28 cellular contexts compared by ENCODE assay signal in the genomic region with DNA sequence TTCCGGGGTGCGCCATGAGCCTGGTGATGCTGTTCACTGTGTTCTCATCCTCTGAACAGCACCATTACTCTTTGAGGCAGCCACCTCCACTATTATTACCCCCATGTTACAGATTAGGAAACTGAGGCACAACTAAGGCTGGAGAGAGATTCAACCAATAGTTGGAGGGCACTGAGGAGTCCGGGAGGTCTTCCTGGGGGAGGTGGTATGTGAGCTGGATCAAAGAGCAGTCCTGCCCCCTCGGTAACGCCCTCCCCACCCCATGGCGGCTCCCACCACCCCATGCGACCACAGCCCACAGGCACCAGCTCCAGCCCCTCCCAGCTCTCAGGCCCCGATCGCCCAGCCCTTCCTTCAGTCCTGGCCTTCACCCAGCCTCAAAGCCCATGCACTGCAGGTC. TPM values are rescaled to one million over a fixed set of nuclear protein-coding genes. Genes with fewer than 3 reads are reported as not detected.
DNase-seq lines count a peak whose midpoint lies in the region; ATAC-seq, FAIRE-seq and TF ChIP-seq lines count a peak whose summit lies in the region.
"Had no signal": no experiment of that assay in that cellular context is flagged by ENCODE, and none has a peak within 500 bp of the region (broad histone marks: within the 10 kb centered on the region; RNA-seq: fewer than 3 reads in every experiment).

No MANE protein-coding gene starts in this region.

- no peaks in the 10 kb centered on the region for H3K79me1 ChIP-seq in neuronal stem cell (ENCODE audit: low read depth, low read length)

- H3K4me1 ChIP-seq in A549 (peaks cover 13% of the 10 kb centered on the region), HepG2 (ENCODE audit: insufficient read depth, low read length) (peaks cover 57% of the 10 kb centered on the region), neuronal stem cell (ENCODE audit: control insufficient read depth in 2 of 2, insufficient read depth in 1 of 2, low read depth in 1 of 2, low read length in 2 of 2) (peaks cover 0 to 3% of the 10 kb centered on the region in 2 donors), tibial artery (no peaks in the 10 kb centered on the region)
- H3K4me1 ChIP-seq: BE2C had no signal

- BruUV-seq in HepG2 (replicated peaks; lab: Mats Ljungman, UMichigan): no TSS peak

- no peaks in the 10 kb centered on the region for H3K9me3 Mint-ChIP-seq in WTC11
- H3K9me3 Mint-ChIP-seq in glutamatergic neuron (ENCODE audit: unreplicated experiment): peaks cover 5% of the 10 kb centered on the region
- H3K9me3 Mint-ChIP-seq: CD4-positive, alpha-beta T cell; CD8-positive, alpha-beta memory T cell had no signal

- in situ Hi-C loops in HepG2 (cut with HindIII; ENCODE audit: extremely low pct_ligation_motif_present, low pct_unique_long_range_greater_than_20kb): no loop called here

- H3K4me1 Mint-ChIP-seq in WTC11 (peaks cover 40% of the 10 kb centered on the region), glutamatergic neuron (ENCODE audit: low read depth, unreplicated experiment) (peaks cover 9% of the 10 kb centered on the region)
- H3K4me1 Mint-ChIP-seq: CD8-positive, alpha-beta memory T cell had no signal

- H3K36me3 ChIP-seq in HepG2 (replicated peaks in 1 of 2; ENCODE audit: control insufficient read depth in 1 of 2, insufficient read depth in 2 of 2, low read length in 2 of 2): peaks cover 9 to 43% of the 10 kb centered on the region in 2 experiments; a peak in 4 of 5 replicates
- no peaks in the 10 kb centered on the region for H3K36me3 ChIP-seq in neuronal stem cell (replicated peaks in 1 of 2; ENCODE audit: control insufficient read depth in 2 of 2, insufficient read depth in 2 of 2, low read length in 2 of 2)
- peaks cover 0 to 4% (median 0%) of the 10 kb centered on the region in 3 donors for H3K36me3 ChIP-seq in tibial artery

- CTCF ChIA-PET in A549 (lab: Yijun Ruan, JAX): interaction anchor here (0.9 to 1.8 kb wide), 4 partner anchors 16 to 52 kb away, joined by 3 to 4 read pairs (median 3); no protein-coding TSS in a partner anchor
- CTCF ChIA-PET in WTC11 (lab: Charles Lee): interaction anchor here (1.0 kb wide), 1 partner anchor 87 kb away, joined by 5 read pairs; no protein-coding TSS in a partner anchor
- CTCF ChIA-PET in HepG2 (lab: Yijun Ruan, JAX; ENCODE audit: low intra/inter-chr PET ratio, low total read pairs): no interaction called here

- no peak overlapping the region for H3K4ac ChIP-seq in neuronal stem cell (ENCODE audit: low read length)

- no peak for FAIRE-seq in A549 (lab: Jason Lieb, UNC)
- FAIRE-seq in HepG2 (lab: Jason Lieb, UNC): no peak
- FAIRE-seq: A204.1, D721Med, GM12878, GM19239, H1 had no signal

- H2BK120ac ChIP-seq in neuronal stem cell (ENCODE audit: low read depth, low read length): no peak overlapping the region

- H3K27me3 ChIP-seq in HepG2 (ENCODE audit: control insufficient read depth in 1 of 2, insufficient read depth in 2 of 2, low read length in 2 of 2) (no peaks in the 10 kb centered on the region), neuronal stem cell (ENCODE audit: control insufficient read depth in 3 of 3, insufficient read depth in 3 of 3, low read depth in 1 of 3, low read length in 3 of 3) (no peaks in the 10 kb centered on the region), tibial artery (no peaks in the 10 kb centered on the region)
- H3K27me3 ChIP-seq: BE2C; BLaER1 treated with 17β-estradiol and CSF1 and Interleukin-3, amounts not matched to agents 10 nM and 100 nM had no signal

- DNase-seq in A549 (ENCODE audit: low read depth in 1 of 2, low spot score in 1 of 2) (no peak), WTC11 (ENCODE audit: low spot score) (no peak), HepG2 (ENCODE audit: low spot score) (no peak), neuronal stem cell (ENCODE audit: low spot score) (no peak), tibial artery (no peak), glutamatergic neuron (no peak)
- DNase-seq in stimulated activated CD4-positive, alpha-beta T cell treated with anti-CD3 and anti-CD28 coated beads, Interleukin-4, amount 100 ng/mL, for 1 hour: no peak
- DNase-seq: ACHN; AML-193; BE2C; CD4-positive, alpha-beta T cell; CD8-positive, alpha-beta memory T cell; DMS 273 treated with DMSO at 0.1 percent for 48 hours; DMS79; EL; GDM1; GM23248; H7 had no signal

- H4K91ac ChIP-seq in neuronal stem cell (ENCODE audit: low read depth, low read length, poor library complexity): no peak overlapping the region

- H3K79me2 ChIP-seq in HepG2 (ENCODE audit: insufficient read depth, low read length): peaks cover 64% of the 10 kb centered on the region

- no peak overlapping the region for H4K8ac ChIP-seq in neuronal stem cell (ENCODE audit: low read depth, low read length)

- H2AK5ac ChIP-seq in neuronal stem cell (ENCODE audit: low read depth, low read length): no peak overlapping the region

- no peaks in the 10 kb centered on the region for H4K20me1 ChIP-seq in HepG2 (ENCODE audit: insufficient read depth, low read length)

- no peak overlapping the region for H2BK5ac ChIP-seq in neuronal stem cell (ENCODE audit: low read length)

- no peak overlapping the region for H3K4me3 ChIP-seq in A549
- H3K4me3 ChIP-seq in HepG2 (replicated peaks in 1 of 3; ENCODE audit: insufficient read depth in 1 of 3, low read depth in 2 of 3, low read length in 3 of 3): no peak overlapping the region
- H3K4me3 ChIP-seq in neuronal stem cell (ENCODE audit: low read length in 2 of 2): no peak overlapping the region
- H3K4me3 ChIP-seq in tibial artery: no peak overlapping the region
- H3K4me3 ChIP-seq: BLaER1 treated with 17β-estradiol and CSF1 and Interleukin-3, amounts not matched to agents 10 nM and 100 nM; GM12878; GM23248 had no signal

- H3K4me3 Mint-ChIP-seq in WTC11 (no peak overlapping the region), glutamatergic neuron (ENCODE audit: unreplicated experiment) (no peak overlapping the region)
- H3K4me3 Mint-ChIP-seq: CD14-positive monocyte; CD4-positive, alpha-beta T cell; CD8-positive, alpha-beta memory T cell had no signal

- intact Hi-C loops in HepG2 (cut with micrococcal nuclease; ENCODE audit: unreplicated experiment) (loop anchor here (5.0 kb wide), 3 partner anchors 42 to 87 kb away; a partner anchor contains a TSS), tibial artery (cut with DNase I; ENCODE audit: low total_unique reads) (no loop called here)

- TF ChIP-seq CTCF in A549 (IDR thresholded peaks at IDR 0.05) (no peak), WTC11 (IDR thresholded peaks at IDR 0.05) (no peak), HepG2 (CRISPR knock-in tag; IDR thresholded peaks at IDR 0.05) (no peak), tibial artery (IDR thresholded peaks at IDR 0.05) (no peak), glutamatergic neuron (IDR thresholded peaks at IDR 0.05; ENCODE audit: partially characterized antibody, unreplicated experiment) (no peak)

- no peak overlapping the region for H3K23ac ChIP-seq in neuronal stem cell (ENCODE audit: low read depth, low read length, poor library complexity)

- H2AFZ ChIP-seq in HepG2 (ENCODE audit: low read length) (no peak overlapping the region), neuronal stem cell (ENCODE audit: low read length) (no peak overlapping the region)
- H2AFZ ChIP-seq: GM23248 had no signal

- 96% methylated on average over 6 of the region's 9 CpGs for WGBS in A549 (ENCODE audit: missing lambda C conversion rate)
- WGBS in HepG2 (ENCODE audit: low lambda C conversion rate): 96% methylated on average over 9 of the region's 9 CpGs
- no CpG with 5 or more reads among the region's 9 CpGs for WGBS in neuronal stem cell (ENCODE audit: extremely low coverage in 2 of 2, insufficient read length in 2 of 2, insufficient replicate concordance in 1 of 2), 2 donors

- H2BK15ac ChIP-seq in neuronal stem cell (ENCODE audit: low read length): no peak overlapping the region

- H3K4me2 ChIP-seq in A549 (no peak overlapping the region), HepG2 (ENCODE audit: low read depth, low read length) (no peak overlapping the region), neuronal stem cell (ENCODE audit: insufficient read depth, low read length, poor library complexity, severe bottlenecking) (no peak overlapping the region)
- H3K4me2 ChIP-seq: BLaER1 treated with 17β-estradiol and CSF1 and Interleukin-3, amounts not matched to agents 10 nM and 100 nM had no signal

- H3K9me3 ChIP-seq in A549 (no peaks in the 10 kb centered on the region), HepG2 (ENCODE audit: low read length) (no peaks in the 10 kb centered on the region), neuronal stem cell (replicated peaks in 1 of 2; ENCODE audit: control insufficient read depth in 2 of 2, insufficient read depth in 1 of 2, low read depth in 1 of 2, low read length in 2 of 2) (peaks cover 0 to 4% of the 10 kb centered on the region in 2 donors), tibial artery (no peaks in the 10 kb centered on the region)
- H3K9me3 ChIP-seq: BE2C; BLaER1 treated with 17β-estradiol and CSF1 and Interleukin-3, amounts not matched to agents 10 nM and 100 nM had no signal

- H3K27ac ChIP-seq in A549 (no peak overlapping the region), HepG2 (ENCODE audit: extremely low read length, insufficient read depth, low read length) (peak overlapping the region; percentile 72), neuronal stem cell (replicated peaks; ENCODE audit: low read length) (no peak overlapping the region), tibial artery (no peak overlapping the region)
- H3K27ac ChIP-seq: 22Rv1; BLaER1 treated with 17β-estradiol and CSF1 and Interleukin-3, amounts not matched to agents 10 nM and 100 nM; GM23248 had no signal

- peak overlapping the region; percentile 52 for H3K18ac ChIP-seq in neuronal stem cell (ENCODE audit: low read length)

- H3K27ac Mint-ChIP-seq in WTC11 (peak overlapping the region; percentile 84; the same call in 1 of the 2 replicates), glutamatergic neuron (ENCODE audit: unreplicated experiment) (no peak overlapping the region)
- H3K27ac Mint-ChIP-seq: CD4-positive, alpha-beta T cell; CD8-positive, alpha-beta memory T cell had no signal

- TF ChIP-seq POLR2A in A549 (IDR thresholded peaks at IDR 0.05; ENCODE audit: low read length): no peak
- TF ChIP-seq POLR2A in HepG2 (IDR thresholded peaks at IDR 0.05; ENCODE audit: insufficient read depth in 1 of 2, low read depth in 2 of 2, low read length in 2 of 2): no peak

- no peaks in the 10 kb centered on the region for H3K27me3 Mint-ChIP-seq in WTC11 (ENCODE audit: low read depth)
- H3K27me3 Mint-ChIP-seq in glutamatergic neuron (ENCODE audit: unreplicated experiment): no peaks in the 10 kb centered on the region
- H3K27me3 Mint-ChIP-seq: CD4-positive, alpha-beta T cell; CD8-positive, alpha-beta memory T cell had no signal

- H3K36me3 Mint-ChIP-seq in WTC11: peaks cover 6% of the 10 kb centered on the region; the same call in 1 of the 2 replicates
- no peaks in the 10 kb centered on the region for H3K36me3 Mint-ChIP-seq in glutamatergic neuron (ENCODE audit: unreplicated experiment)
- H3K36me3 Mint-ChIP-seq: CD8-positive, alpha-beta memory T cell had no signal

- TF ChIP-seq EP300 in A549 (IDR thresholded peaks at IDR 0.05) (no peak), HepG2 (IDR thresholded peaks at IDR 0.05; ENCODE audit: low read depth in 2 of 2, low read length in 2 of 2) (no peak), HepG2 (CRISPR knock-in tag; IDR thresholded peaks at IDR 0.05; ENCODE audit: borderline replicate concordance) (no peak)

- no peak overlapping the region for H3K14ac ChIP-seq in neuronal stem cell (ENCODE audit: low read length)

- H2BK12ac ChIP-seq in neuronal stem cell (ENCODE audit: low read length): no peak overlapping the region

- H3K9ac ChIP-seq in HepG2 (ENCODE audit: insufficient read depth, low read depth, low read length) (no peak overlapping the region), neuronal stem cell (ENCODE audit: low read depth, low read length, poor library complexity) (no peak overlapping the region)
- H3K9ac ChIP-seq: BLaER1 treated with 17β-estradiol and CSF1 and Interleukin-3, amounts not matched to agents 10 nM and 100 nM; GM23248 had no signal

- no peak; a peak in 1 of 6 replicates for ATAC-seq in A549
- no peak for ATAC-seq in WTC11
- no peak for ATAC-seq in HepG2
- no peak for ATAC-seq in HG02938 (IDR thresholded peaks at IDR 0.05; ENCODE audit: unreplicated experiment)
- ATAC-seq: GM12878, HCT116 had no signal

- TF ChIP-seq RAD21 in A549 (conservative IDR thresholded peaks at IDR 0.05 in 1 of 2, IDR thresholded peaks at IDR 0.05 in 1 of 2) (no peak), HepG2 (CRISPR knock-in tag; IDR thresholded peaks at IDR 0.05) (no peak)

- POLR2A ChIA-PET in A549 (lab: Yijun Ruan, JAX) (no interaction called here), WTC11 (lab: Charles Lee) (no interaction called here), HepG2 (lab: Yijun Ruan, JAX) (interaction anchor here (1.2 kb wide), 1 partner anchor 86 kb away, joined by 5 read pairs; no protein-coding TSS in a partner anchor)

RNA-seq across cellular contexts. Expression of a gene that starts 43.5 kb away (rescaled TPM):
- 81.1 and 111 TPM in 2 replicates for polyA plus RNA-seq in A549 (2011; rRNA removed)
- polyA plus RNA-seq in A549 (2012; cell fraction: cytosol; rRNA removed): 281 and 385 TPM in 2 replicates
- polyA plus RNA-seq in A549 (2012; cell fraction: nucleus; rRNA removed): 568 and 899 TPM in 2 replicates
- polyA plus RNA-seq in A549 (2017; fragmentation: RNase III; extraction: RNeasy Plus Mini Kit Qiagen cat#74134 plus additional on column Dnase treatment): 151 to 160 TPM (median 154 TPM) in 3 replicates
- 151 and 173 TPM in 2 replicates for polyA minus RNA-seq in A549 (2011; rRNA and poly(A)+ RNA removed)
- 68.3 to 71.0 TPM (median 70.8 TPM) in 3 replicates for total RNA-seq in WTC11 (2021)
- 33.2 and 63.4 TPM in 2 replicates for total RNA-seq in HepG2 (2016; rRNA removed; fragmentation: Illumina TruSeq; extraction: Trizol)
- total RNA-seq in HepG2 (2016; cell fraction: cytosol; rRNA removed; fragmentation: Illumina TruSeq; extraction: Trizol; ENCODE audit: low read depth): 10.1 and 11.6 TPM in 2 replicates
- total RNA-seq in HepG2 (2016; cell fraction: insoluble cytoplasmic fraction; rRNA removed; fragmentation: Illumina TruSeq; extraction: Trizol): 24.7 and 65.3 TPM in 2 replicates
- total RNA-seq in HepG2 (2016; cell fraction: membrane; rRNA removed; fragmentation: Illumina TruSeq; extraction: Trizol): 32.7 and 33.2 TPM in 2 replicates
- total RNA-seq in HepG2 (2016; cell fraction: nucleus; rRNA removed; fragmentation: Illumina TruSeq; extraction: Trizol): 82.8 and 99.0 TPM in 2 replicates
- polyA plus RNA-seq in HepG2 (2011; rRNA removed): 160 and 189 TPM in 2 replicates
- polyA plus RNA-seq in HepG2 (2011; cell fraction: cytosol; rRNA removed): 208 and 213 TPM in 2 replicates
- 869 and 1,053 TPM in 2 replicates for polyA plus RNA-seq in HepG2 (2011; cell fraction: nucleus; rRNA removed)
- polyA plus RNA-seq in HepG2 (2012): 214 and 253 TPM in 2 replicates
- polyA plus RNA-seq in HepG2 (2016; cell fraction: cytosol; fragmentation: Illumina TruSeq; extraction: Trizol; ENCODE audit: low read depth): 18.1 and 20.1 TPM in 2 replicates
- 42.8 and 60.7 TPM in 2 replicates for polyA plus RNA-seq in HepG2 (2016; cell fraction: insoluble cytoplasmic fraction; fragmentation: Illumina TruSeq; extraction: Trizol; ENCODE audit: low read depth)
- polyA plus RNA-seq in HepG2 (2016; cell fraction: membrane; fragmentation: Illumina TruSeq; extraction: Trizol; ENCODE audit: low read depth): 42.2 and 44.0 TPM in 2 replicates
- polyA plus RNA-seq in HepG2 (2016; cell fraction: nucleus; fragmentation: Illumina TruSeq; extraction: Trizol; ENCODE audit: insufficient read depth, low read depth): 235 and 236 TPM in 2 replicates
- polyA minus RNA-seq in HepG2 (2011; rRNA and poly(A)+ RNA removed; ENCODE audit: low replicate concordance): 104 and 367 TPM in 2 replicates
- 143 and 183 TPM in 2 replicates for polyA minus RNA-seq in HepG2 (2011; cell fraction: cytosol; rRNA and poly(A)+ RNA removed)
- 104 and 119 TPM in 2 replicates for polyA minus RNA-seq in HepG2 (2011; cell fraction: nucleus; rRNA and poly(A)+ RNA removed)
- 15.5 TPM for polyA plus RNA-seq in neuronal stem cell (2013, experiment 1 of 2)
- polyA plus RNA-seq in neuronal stem cell (2013, experiment 2 of 2): 15.7 TPM
- 25.1 TPM for total RNA-seq in glutamatergic neuron (ENCODE audit: unreplicated experiment)
